21 cellular contexts compared by ENCODE assay signal in the genomic region with DNA sequence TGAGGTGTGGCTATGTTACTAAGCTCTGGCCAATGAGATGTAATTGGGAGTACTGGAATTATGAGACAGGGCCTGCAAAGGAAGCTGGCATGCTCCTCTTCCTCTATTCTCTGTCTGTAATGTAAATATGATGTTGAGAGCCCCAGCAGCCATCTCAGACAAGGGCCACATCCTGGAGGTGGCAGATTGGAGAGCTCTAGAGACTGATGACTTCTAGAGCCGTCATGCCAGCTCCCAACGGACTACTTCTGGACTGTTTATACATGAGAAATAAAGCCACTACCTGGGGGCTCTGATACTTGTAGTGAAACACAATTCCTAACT. TPM values are rescaled to one million over a fixed set of nuclear protein-coding genes. Genes with fewer than 3 reads are reported as not detected.
DNase-seq lines count a peak whose midpoint lies in the region; ATAC-seq, FAIRE-seq and TF ChIP-seq lines count a peak whose summit lies in the region.
"Had no signal": no experiment of that assay in that cellular context is flagged by ENCODE, and none has a peak within 500 bp of the region (broad histone marks: within the 10 kb centered on the region; RNA-seq: fewer than 3 reads in every experiment).

No MANE protein-coding gene starts in this region.

- peak; percentile 66 for DNase-seq in DMS53 (lab: John Stamatoyannopoulos, UW)
- peak; percentile 24 for DNase-seq in NCI-H69 (lab: John Stamatoyannopoulos, UW)
- DNase-seq in chondrocyte (ENCODE audit: low spot score): no peak
- DNase-seq in progenitor cell of endocrine pancreas (ENCODE audit: low spot score, unreplicated experiment): no peak
- DNase-seq in GM19239 (ENCODE audit: insufficient read length, low spot score): no peak
- DNase-seq in CD8-positive, alpha-beta T cell: no peak
- DNase-seq in activated CD4-positive, alpha-beta T cell treated with anti-CD3 and anti-CD28 coated beads, Interleukin-2, amount 50 U/mL, for 48 hours: no peak
- DNase-seq: activated CD4-positive, alpha-beta memory T cell treated with anti-CD3 and anti-CD28 coated beads for 36 hours; activated T-cell treated with anti-CD3 and anti-CD28 coated beads, Interleukin-2, amount 50 U/mL, for 48 hours; body of pancreas; COR-L47; islet precursor cell; NCI-H2081; NCI-H774 had no signal

- H3K27ac Mint-ChIP-seq in chondrocyte (ENCODE audit: unreplicated experiment) (peak overlapping the region; percentile 70), progenitor cell of endocrine pancreas (peak overlapping the region; percentile 31)
- no peak overlapping the region for H3K27ac Mint-ChIP-seq in CD8-positive, alpha-beta T cell
- H3K27ac Mint-ChIP-seq: activated CD4-positive, alpha-beta memory T cell treated with anti-CD3 and anti-CD28 coated beads for 36 hours; activated naive CD4-positive, alpha-beta T cell treated with anti-CD3 and anti-CD28 coated beads, Interleukin-2, amount 50 U/mL, for 72 hours; neural progenitor cell had no signal

- no peaks in the 10 kb centered on the region for H3K36me3 ChIP-seq in CD8-positive, alpha-beta T cell (ENCODE audit: insufficient read depth, low read length)
- H3K36me3 ChIP-seq: neural progenitor cell had no signal

- H3K4me3 ChIP-seq in CD8-positive, alpha-beta T cell (ENCODE audit: low read depth, low read length): no peak overlapping the region
- H3K4me3 ChIP-seq: body of pancreas, neural progenitor cell had no signal

- H3K4me1 Mint-ChIP-seq in chondrocyte (ENCODE audit: low read depth): peaks cover 21% of the 10 kb centered on the region
- H3K4me1 Mint-ChIP-seq in progenitor cell of endocrine pancreas (ENCODE audit: low read depth): peaks cover 27% of the 10 kb centered on the region
- no peaks in the 10 kb centered on the region for H3K4me1 Mint-ChIP-seq in CD8-positive, alpha-beta T cell (ENCODE audit: low read depth)

- no peak for FAIRE-seq in GM19239 (lab: Jason Lieb, UNC)
- FAIRE-seq: G401.6 had no signal

- no peaks in the 10 kb centered on the region for H3K9me3 ChIP-seq in CD8-positive, alpha-beta T cell (ENCODE audit: low read length)
- H3K9me3 ChIP-seq: body of pancreas had no signal

- no peak overlapping the region for H3K27ac ChIP-seq in CD8-positive, alpha-beta T cell (ENCODE audit: low read depth, low read length)
- H3K27ac ChIP-seq: body of pancreas, neural progenitor cell, RWPE1 had no signal

- POLR2A ChIA-PET in CD8-positive, alpha-beta T cell (lab: Charles Lee): no interaction called here

- no peaks in the 10 kb centered on the region for H3K27me3 Mint-ChIP-seq in chondrocyte (ENCODE audit: low read depth)
- H3K27me3 Mint-ChIP-seq in progenitor cell of endocrine pancreas: no peaks in the 10 kb centered on the region
- peaks cover 3% of the 10 kb centered on the region for H3K27me3 Mint-ChIP-seq in CD8-positive, alpha-beta T cell (ENCODE audit: low read depth)

- TF ChIP-seq POLR2A in GM18505 (IDR thresholded peaks at IDR 0.05; ENCODE audit: borderline replicate concordance, extremely low read depth, insufficient read depth, insufficient read length): no peak

- H3K4me3 Mint-ChIP-seq in chondrocyte (ENCODE audit: unreplicated experiment) (no peak overlapping the region), progenitor cell of endocrine pancreas (ENCODE audit: low read depth) (no peak overlapping the region)
- H3K4me3 Mint-ChIP-seq in CD8-positive, alpha-beta T cell: no peak overlapping the region
- H3K4me3 Mint-ChIP-seq: activated CD4-positive, alpha-beta memory T cell treated with anti-CD3 and anti-CD28 coated beads for 36 hours; neural progenitor cell had no signal

- H3K9me3 Mint-ChIP-seq in chondrocyte (ENCODE audit: low read depth): no peaks in the 10 kb centered on the region
- H3K9me3 Mint-ChIP-seq in progenitor cell of endocrine pancreas (ENCODE audit: low read depth): peaks cover 8% of the 10 kb centered on the region
- no peaks in the 10 kb centered on the region for H3K9me3 Mint-ChIP-seq in CD8-positive, alpha-beta T cell
- H3K9me3 Mint-ChIP-seq: activated CD4-positive, alpha-beta memory T cell treated with anti-CD3 and anti-CD28 coated beads for 36 hours; activated naive CD4-positive, alpha-beta T cell treated with anti-CD3 and anti-CD28 coated beads, Interleukin-2, amount 50 U/mL, for 72 hours had no signal

- H3K4me1 ChIP-seq in CD8-positive, alpha-beta T cell (ENCODE audit: insufficient read depth, low read length): no peaks in the 10 kb centered on the region
- H3K4me1 ChIP-seq: body of pancreas had no signal

- H3K27me3 ChIP-seq in CD8-positive, alpha-beta T cell (ENCODE audit: insufficient read depth, low read length): no peaks in the 10 kb centered on the region
- H3K27me3 ChIP-seq: body of pancreas, neural progenitor cell had no signal

- TF ChIP-seq CTCF in chondrocyte (IDR thresholded peaks at IDR 0.05) (no peak), progenitor cell of endocrine pancreas (IDR thresholded peaks at IDR 0.05; ENCODE audit: unreplicated experiment) (no peak)
- TF ChIP-seq CTCF in CD8-positive, alpha-beta T cell (IDR thresholded peaks at IDR 0.05): no peak

- intact Hi-C loops in CD8-positive, alpha-beta T cell (cut with DNase I, micrococcal nuclease): no loop called here

- H3K36me3 Mint-ChIP-seq in chondrocyte (ENCODE audit: low read depth) (peaks cover 6% of the 10 kb centered on the region), progenitor cell of endocrine pancreas (ENCODE audit: insufficient read depth) (peaks cover 19% of the 10 kb centered on the region)
- H3K36me3 Mint-ChIP-seq in CD8-positive, alpha-beta T cell: no peaks in the 10 kb centered on the region
- H3K36me3 Mint-ChIP-seq: activated CD4-positive, alpha-beta memory T cell treated with anti-CD3 and anti-CD28 coated beads for 36 hours; activated naive CD4-positive, alpha-beta T cell treated with anti-CD3 and anti-CD28 coated beads, Interleukin-2, amount 50 U/mL, for 72 hours had no signal

- no peak for ATAC-seq in CD8-positive, alpha-beta T cell
- ATAC-seq in GM18505 (IDR thresholded peaks at IDR 0.05; ENCODE audit: unreplicated experiment): no peak
- ATAC-seq: activated naive CD4-positive, alpha-beta T cell treated with anti-CD3 and anti-CD28 coated beads, Interleukin-2, amount 50 U/mL, for 72 hours; body of pancreas had no signal

- CTCF ChIA-PET in CD8-positive, alpha-beta T cell (lab: Charles Lee): no interaction called here

RNA-seq across cellular contexts. Expression of gene PLD1, which starts 19.7 kb away (rescaled TPM):
- total RNA-seq in chondrocyte (14.7 to 17.0 TPM (median 16.4 TPM) in 3 replicates), progenitor cell of endocrine pancreas (143 and 156 TPM in 2 replicates)
- total RNA-seq in CD8-positive, alpha-beta T cell: 1 to 10 TPM; 1.1 to 1.6 TPM

RNA-seq across cellular contexts. Expression of gene TMEM212, which starts 52.6 kb away (rescaled TPM):
- not detected in 3 replicates for total RNA-seq in chondrocyte
- total RNA-seq in progenitor cell of endocrine pancreas: not detected in 2 replicates
- total RNA-seq in CD8-positive, alpha-beta T cell: not detected
- total RNA-seq: activated CD4-positive, alpha-beta memory T cell treated with anti-CD3 and anti-CD28 coated beads for 36 hours; activated naive CD4-positive, alpha-beta T cell treated with anti-CD3 and anti-CD28 coated beads, Interleukin-2, amount 50 U/mL, for 72 hours; body of pancreas; dermis microvascular lymphatic vessel endothelial cell; renal cortical epithelial cell had no signal

Comparison
In these comparisons a context has a peak if more than half of its experiments do, and no peak if none do; other contexts are left out.
1. DNase-seq: peak in DMS53 (single experiment) and NCI-H69 (single experiment); none in chondrocyte (single experiment), progenitor cell of endocrine pancreas (single experiment), GM19239 (single experiment), CD8-positive, alpha-beta T cell (0 of 7) and activated CD4-positive, alpha-beta T cell treated with anti-CD3 and anti-CD28 coated beads, Interleukin-2, amount 50 U/mL, for 48 hours (0 of 2).